In genomic region chr4:40550900-40551546, GRCh38 we compare ENCODE assay signal across 8 cellular contexts.
A peak's percentile ranks its signal among the peaks of the same experiment; 100 is the strongest.
DNase-seq lines count a peak whose midpoint lies in the region; ATAC-seq and TF ChIP-seq lines count a peak whose summit lies in the region.

No MANE protein-coding gene starts in this region.

- peaks cover 1% of the 10 kb centered on the region for H3K27me3 Mint-ChIP-seq in chondrocyte (ENCODE audit: low read depth)

- no peak overlapping the region for H2BK5ac ChIP-seq in mesendoderm (ENCODE audit: low read length)

- peaks cover 18% of the 10 kb centered on the region for H3K4me1 Mint-ChIP-seq in chondrocyte (ENCODE audit: low read depth)

- no peaks in the 10 kb centered on the region for H3K9me3 Mint-ChIP-seq in chondrocyte (ENCODE audit: low read depth)

- no peak overlapping the region for H4K8ac ChIP-seq in mesendoderm (ENCODE audit: low read depth, low read length)

- H3K4ac ChIP-seq in mesendoderm (ENCODE audit: low read depth, low read length) = no peak overlapping the region

- H3K56ac ChIP-seq in mesendoderm (ENCODE audit: low read length) = no peak overlapping the region

- H3K27ac Mint-ChIP-seq in chondrocyte (ENCODE audit: unreplicated experiment) = no peak overlapping the region

- H2AK5ac ChIP-seq in mesendoderm (ENCODE audit: low read length) = no peak overlapping the region

- no peak overlapping the region for H3K4me3 Mint-ChIP-seq in chondrocyte (ENCODE audit: unreplicated experiment)

- H3K36me3 Mint-ChIP-seq in chondrocyte (ENCODE audit: low read depth) = no peaks in the 10 kb centered on the region

- H4K5ac ChIP-seq in mesendoderm (ENCODE audit: low read length) = no peak overlapping the region

- peaks cover 1% of the 10 kb centered on the region for H3K36me3 ChIP-seq in mesendoderm (ENCODE audit: control insufficient read depth, insufficient read depth, low read length)

- H3K23ac ChIP-seq in mesendoderm (ENCODE audit: low read length) = no peak overlapping the region

- no peak overlapping the region for H3K4me3 ChIP-seq in mesendoderm (ENCODE audit: low read length)

- no CpG with 5 or more reads among the region's 5 CpGs for WGBS in mesendoderm (ENCODE audit: extremely low coverage, insufficient coverage, low lambda C conversion rate)

- intact Hi-C loops in posterior vena cava (cut with DNase I) = no loop called here

- no peak overlapping the region for H3K27ac ChIP-seq in mesendoderm (ENCODE audit: low read depth, low read length)

- DNase-seq in EH (ENCODE audit: low read depth) (peak; percentile 46), OCI-M1 (lab: John Stamatoyannopoulos, UW) (peak; percentile 87), chondrocyte (ENCODE audit: low spot score) (no peak), mesendoderm (peak; percentile 64), amygdala (lab: John Stamatoyannopoulos, UW) (no peak), posterior vena cava (ENCODE audit: low spot score) (no peak)

- H2BK15ac ChIP-seq in mesendoderm (replicated peaks; ENCODE audit: low read depth) = no peak overlapping the region

- no peak overlapping the region for H2BK120ac ChIP-seq in mesendoderm (ENCODE audit: low read depth, low read length)

- no peaks in the 10 kb centered on the region for H3K27me3 ChIP-seq in mesendoderm (ENCODE audit: insufficient read depth, low read length, poor library complexity)

- H3K79me2 ChIP-seq in mesendoderm (ENCODE audit: control insufficient read depth, insufficient read depth, low read length) = peaks cover 6% of the 10 kb centered on the region

- H3K18ac ChIP-seq in mesendoderm (ENCODE audit: low read length) = no peak overlapping the region

- no peak overlapping the region for H3K9ac ChIP-seq in mesendoderm (ENCODE audit: low read length)

- H3K79me1 ChIP-seq in mesendoderm (ENCODE audit: low read length) = peaks cover 3% of the 10 kb centered on the region

- H3K4me1 ChIP-seq in mesendoderm (ENCODE audit: control insufficient read depth, low read depth, low read length) = no peaks in the 10 kb centered on the region

- TF ChIP-seq CTCF in chondrocyte (IDR thresholded peaks at IDR 0.05) = peak; percentile 66

- no peak overlapping the region for H3K4me2 ChIP-seq in mesendoderm (ENCODE audit: low read length)

- peak; percentile 89 for ATAC-seq in GM19351 (IDR thresholded peaks at IDR 0.05; ENCODE audit: unreplicated experiment)
- ATAC-seq in HG03378 (IDR thresholded peaks at IDR 0.05; ENCODE audit: unreplicated experiment) = peak; percentile 82

Comparison
In these comparisons a context has a peak if more than half of its experiments do, and no peak if none do; other contexts are left out.
1. DNase-seq: peak in EH (single experiment), OCI-M1 (single experiment) and mesendoderm (single experiment); none in chondrocyte (single experiment), amygdala (0 of 56) and posterior vena cava (single experiment).